In the genomic region with DNA sequence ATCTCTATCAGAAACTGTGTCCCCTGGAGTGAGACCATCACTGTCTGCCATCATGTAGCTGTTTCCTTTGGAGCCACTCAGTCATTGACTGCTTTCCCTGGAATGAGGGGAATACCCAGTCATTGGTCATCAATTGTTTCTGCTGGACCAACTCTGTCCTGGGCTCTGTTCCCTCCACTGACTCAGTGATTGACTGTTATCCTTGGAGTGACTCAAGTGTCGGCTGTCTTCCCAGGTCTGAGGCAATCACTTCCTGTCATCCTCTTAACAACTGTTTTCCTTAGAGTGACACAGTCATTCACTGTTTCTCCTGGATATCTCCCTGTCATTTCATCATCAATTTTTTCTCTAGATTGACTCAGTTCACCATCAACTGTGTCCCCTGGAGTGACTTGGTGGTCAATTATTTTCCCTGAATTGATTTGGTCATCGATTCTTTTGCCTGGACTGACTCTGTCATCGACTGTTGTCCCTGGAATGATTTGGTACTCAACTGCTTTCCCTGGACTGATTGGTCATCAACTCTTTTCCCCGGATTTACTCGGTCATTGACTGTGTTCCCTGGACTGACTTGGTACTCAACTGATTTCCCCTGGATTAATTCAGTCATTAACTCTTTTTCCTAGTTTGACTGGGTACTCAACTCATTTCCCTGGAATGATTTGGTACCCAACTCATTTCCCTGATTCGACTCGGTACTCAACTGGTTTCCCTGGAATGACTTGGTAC, we compare ENCODE assay signal across 1 cellular context.
TF ChIP-seq lines count a peak whose summit lies in the region.

No MANE protein-coding gene starts in this region.

TF ChIP-seq in GM12878, 131 proteins besides CTCF, POLR2A, EP300 and RAD21 (continued from another document):
- TF ChIP-seq CBX3 (IDR thresholded peaks at IDR 0.05; ENCODE audit: borderline replicate concordance, low read depth): no peak
- TF ChIP-seq ATF7 (IDR thresholded peaks at IDR 0.05; ENCODE audit: low read depth): no peak
- TF ChIP-seq SRF (IDR thresholded peaks at IDR 0.05; ENCODE audit: low read depth in 2 of 2, low read length in 2 of 2): peak in 1 of 2 experiments; percentile 71; a peak in 1 of 4 replicates
